Comparison of ENCODE assay signal across 8 cellular contexts in genomic region chrX:24150051-24150790, GRCh38. TPM values are rescaled to one million over a fixed set of nuclear protein-coding genes. Genes with fewer than 3 reads are reported as not detected.
DNase-seq lines count a peak whose midpoint lies in the region; ATAC-seq and TF ChIP-seq lines count a peak whose summit lies in the region.

No MANE protein-coding gene starts in this region.

- H3K27me3 ChIP-seq in uterus: no peaks in the 10 kb centered on the region

- POLR2A ChIA-PET in T-cell (lab: Charles Lee): interaction anchor here in 1 of 2 donors (1.6 kb wide), 1 partner anchor 95 kb away, joined by 10 read pairs; no protein-coding TSS in a partner anchor

- no peaks in the 10 kb centered on the region for H3K9me3 ChIP-seq in uterus

- CTCF ChIA-PET in T-cell (lab: Charles Lee): interaction anchor here in 1 of 2 donors (1.6 kb wide), 1 partner anchor 124 kb away, joined by 3 read pairs; the partner anchor contains the start of gene KLHL15

- H3K9me3 Mint-ChIP-seq in T-cell: no peaks in the 10 kb centered on the region

- ATAC-seq in HG02623 (IDR thresholded peaks at IDR 0.05; ENCODE audit: unreplicated experiment): peak; percentile 70
- ATAC-seq in T-cell (replicated peaks in 1 of 4): peak; percentile 77 to 84 (median 80)
- ATAC-seq in left ventricle myocardium superior: peak; percentile 91

- H3K27me3 Mint-ChIP-seq in T-cell: no peaks in the 10 kb centered on the region

- peak overlapping the region; percentile 88 to 94 (median 92) for H3K4me3 Mint-ChIP-seq in T-cell

- peak in 1 of 2 donors; percentile 62 for TF ChIP-seq POLR2A in uterus (IDR thresholded peaks at IDR 0.05)

- H3K4me1 Mint-ChIP-seq in T-cell: peaks cover 70 to 79% (median 75%) of the 10 kb centered on the region in 3 donors

- peaks cover 5% of the 10 kb centered on the region for H3K36me3 Mint-ChIP-seq in T-cell

- DNase-seq in NCI-H1092 treated with DMSO at 0.1 percent for 48 hours (lab: John Stamatoyannopoulos, UW) (peak; percentile 90), T-cell (peak; percentile 71 to 93 (median 80)), amniotic stem cell (lab: John Stamatoyannopoulos, UW) (peak; percentile 90), left ventricle myocardium superior (peak; percentile 87), pulmonary artery endothelial cell (ENCODE audit: low read depth, low spot score) (peak; percentile 70), uterus (peak; percentile 94)

- H3K4me3 ChIP-seq in GM12875 (ENCODE audit: low read depth, low read length) (peak overlapping the region; percentile 83), uterus (peak overlapping the region; percentile 57 to 95)

- peaks cover 17 to 20% of the 10 kb centered on the region in 2 donors for H3K4me1 ChIP-seq in uterus

- TF ChIP-seq CTCF in GM12875 (IDR thresholded peaks at IDR 0.05; ENCODE audit: borderline replicate concordance, insufficient read depth, low read depth, low read length) (peak; percentile 53), uterus (IDR thresholded peaks at IDR 0.05) (peak; percentile 50 to 70 (median 60))

- peak overlapping the region; percentile 100 for H3K27ac ChIP-seq in uterus

- peak overlapping the region; percentile 91 to 92 for H3K27ac Mint-ChIP-seq in T-cell

- intact Hi-C loops in left ventricle myocardium superior (cut with micrococcal nuclease): no loop called here
- intact Hi-C loops in uterus (cut with DNase I; ENCODE audit: low total_unique reads): no loop called here

- H3K36me3 ChIP-seq in uterus: no peaks in the 10 kb centered on the region

RNA-seq across cellular contexts. Expression of gene ZFX, which starts 0.7 kb away (rescaled TPM):
- total RNA-seq in T-cell: 10 to 100 TPM; 52.5 to 95.3 (median 66.5) TPM
- 35.3 TPM for total RNA-seq in left ventricle myocardium superior
- 33.0 and 47.5 TPM in 2 replicates for total RNA-seq in pulmonary artery endothelial cell
- 100 to 1,000 TPM in 3 of 4 donors, 10 to 100 TPM in 1; 60.6 to 211 (median 111) TPM for total RNA-seq in uterus

Comparison
In these comparisons a context has a peak if more than half of its experiments do, and no peak if none do; other contexts are left out.
1. Peak in every context shown above with its lines: DNase-seq, ATAC-seq, H3K4me3 ChIP-seq and H3K27ac ChIP-seq.